12 cellular contexts compared by ENCODE assay signal in the genomic region with DNA sequence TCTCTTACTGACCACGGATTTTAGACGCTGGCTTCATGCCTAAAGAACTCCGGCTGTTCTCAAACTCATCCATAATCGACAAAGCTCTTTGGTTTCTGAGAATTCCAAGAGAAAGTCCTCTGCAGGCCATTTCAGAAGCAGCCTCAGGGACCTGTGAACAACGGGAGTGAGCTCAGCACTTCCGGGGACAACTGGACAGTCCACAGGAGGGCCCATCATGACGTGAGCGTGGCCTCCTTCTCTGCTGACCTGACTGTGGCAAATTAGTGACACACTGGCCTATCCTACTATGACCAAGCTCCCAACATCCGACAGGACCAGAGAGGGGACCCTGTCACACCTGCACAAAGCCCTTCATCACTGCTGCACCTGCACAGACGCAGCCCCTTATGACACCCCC.
"Had no signal": no experiment of that assay in that cellular context is flagged by ENCODE, and none has a peak within 500 bp of the region (broad histone marks: within the 10 kb centered on the region; RNA-seq: fewer than 3 reads in every experiment).

No MANE protein-coding gene starts in this region.

- H2AFZ ChIP-seq: parathyroid adenoma had no signal

- H3K9me3 ChIP-seq: body of pancreas, transverse colon had no signal

- DNase-seq: activated CD4-positive, alpha-beta T cell treated with anti-CD3 and anti-CD28 coated beads, Interleukin-2, amount 50 U/mL, for 4 hours; activated effector memory CD4-positive, alpha-beta T cell treated with anti-CD3 and anti-CD28 coated beads, Interleukin-2, amount 50 U/mL, for 16 hours; activated T-cell treated with anti-CD3 and anti-CD28 coated beads, Interleukin-2, amount 50 U/mL, for 72 hours; body of pancreas; caudate nucleus; stimulated activated naive B cell treated with anti-CD40 and anti-IgM and Interleukin-4, amounts not matched to agents 10 μg/mL and 1 μg/mL and 100 μg/mL, for 72 hours; T-helper 2 cell; transverse colon; WERI-Rb-1 had no signal

- ATAC-seq: activated T-cell treated with anti-CD3 and anti-CD28 coated beads, Interleukin-2, amount 50 U/mL, for 72 hours; body of pancreas; natural killer cell treated with Interleukin-12 subunit alpha and Interleukin-12 subunit beta and Interleukin-15 and Interleukin-18, amount 100 ng/mL, for 72 hours; stimulated activated naive B cell treated with anti-CD40 and anti-IgM and Interleukin-4, amounts not matched to agents 10 μg/mL and 1 μg/mL and 100 μg/mL, for 72 hours had no signal

- H3K4me3 ChIP-seq: body of pancreas, lung, transverse colon had no signal

- H3K36me3 ChIP-seq: transverse colon had no signal

- H3K27me3 ChIP-seq: body of pancreas, transverse colon had no signal

- H3K27ac ChIP-seq: body of pancreas, parathyroid adenoma, WERI-Rb-1 had no signal

- H3K4me1 ChIP-seq: body of pancreas, parathyroid adenoma had no signal
